Comparison of ENCODE assay signal across 17 cellular contexts in genomic region chr13:111972261-111972780, GRCh38.
DNase-seq lines count a peak whose midpoint lies in the region; ATAC-seq and TF ChIP-seq lines count a peak whose summit lies in the region.
"Had no signal": no experiment of that assay in that cellular context is flagged by ENCODE, and none has a peak within 500 bp of the region (broad histone marks: within the 10 kb centered on the region; RNA-seq: fewer than 3 reads in every experiment).

No MANE protein-coding gene starts in this region.

- H3K9me3 ChIP-seq in right cardiac atrium (ENCODE audit: control insufficient read depth, low read length), result no peaks in the 10 kb centered on the region
- H3K9me3 ChIP-seq: Peyer's patch had no signal

- DNase-seq in NCI-H748 (lab: John Stamatoyannopoulos, UW; ENCODE audit: unreplicated experiment), result peak; percentile 65
- no peak for DNase-seq in NCI-H748 treated with DMSO at 0.1 percent for 48 hours (lab: John Stamatoyannopoulos, UW)
- peak; percentile 63 for DNase-seq in NCI-H345 treated with DMSO at 0.1 percent for 48 hours (lab: John Stamatoyannopoulos, UW; ENCODE audit: unreplicated experiment)
- DNase-seq in mesenteric fat pad (ENCODE audit: low spot score), result peak; percentile 73
- DNase-seq in type B pancreatic cell (ENCODE audit: extremely low spot score, unreplicated experiment), result no peak
- DNase-seq in cerebellar cortex (ENCODE audit: low spot score), result no peak
- no peak for DNase-seq in NCI-H146 treated with DMSO at 0.1 percent for 48 hours (lab: John Stamatoyannopoulos, UW; ENCODE audit: unreplicated experiment)
- DNase-seq in right cardiac atrium, result no peak
- DNase-seq: Caco-2, NCI-H1436, NCI-H2171, NCI-H82, Peyer's patch, SW 1271 had no signal

- H3K27me3 Mint-ChIP-seq in type B pancreatic cell, result peaks cover 76% of the 10 kb centered on the region

- TF ChIP-seq CTCF in type B pancreatic cell (conservative IDR thresholded peaks at IDR 0.05), result no peak

- peaks cover 25% of the 10 kb centered on the region for H3K4me1 Mint-ChIP-seq in type B pancreatic cell (ENCODE audit: unreplicated experiment)
- H3K4me1 Mint-ChIP-seq: CD14-positive monocyte had no signal

- no peak overlapping the region for H3K4me3 ChIP-seq in right cardiac atrium (ENCODE audit: low read length)
- H3K4me3 ChIP-seq: GM12878, Peyer's patch had no signal

- WGBS in right cardiac atrium, result 63% methylated on average over 21 of the region's 21 CpGs

- H3K27ac ChIP-seq in right cardiac atrium (ENCODE audit: low read length), result no peak overlapping the region
- H3K27ac ChIP-seq: Peyer's patch had no signal

- intact Hi-C loops in right cardiac atrium (cut with DNase I), result no loop called here

- H3K27ac Mint-ChIP-seq in type B pancreatic cell, result no peak overlapping the region
- H3K27ac Mint-ChIP-seq: IgD-negative memory B cell had no signal

- H3K4me1 ChIP-seq in right cardiac atrium (ENCODE audit: control insufficient read depth, insufficient read depth, low read length), result no peaks in the 10 kb centered on the region
- H3K4me1 ChIP-seq: Caco-2 had no signal

- H3K27me3 ChIP-seq in right cardiac atrium (ENCODE audit: control insufficient read depth, insufficient read depth), result no peaks in the 10 kb centered on the region
- H3K27me3 ChIP-seq: Peyer's patch had no signal

- H3K4me3 Mint-ChIP-seq in type B pancreatic cell, result peak overlapping the region; percentile 23
- H3K4me3 Mint-ChIP-seq: IgD-negative memory B cell had no signal

- peaks cover 5% of the 10 kb centered on the region for H3K36me3 Mint-ChIP-seq in type B pancreatic cell
- H3K36me3 Mint-ChIP-seq: CD14-positive monocyte, IgD-negative memory B cell had no signal

- ATAC-seq in right cardiac atrium, result no peak
- ATAC-seq: GM12878 had no signal

- H3K9me3 Mint-ChIP-seq in type B pancreatic cell, result no peaks in the 10 kb centered on the region

Comparison
In these comparisons a context has a peak if more than half of its experiments do, and no peak if none do; other contexts are left out.
1. DNase-seq: peak in NCI-H748 (single experiment), NCI-H345 treated with DMSO at 0.1 percent for 48 hours (single experiment) and mesenteric fat pad (single experiment); none in NCI-H748 treated with DMSO at 0.1 percent for 48 hours (single experiment), type B pancreatic cell (single experiment), cerebellar cortex (single experiment), NCI-H146 treated with DMSO at 0.1 percent for 48 hours (single experiment) and right cardiac atrium (0 of 3).